Comparison of ENCODE assay signal across 9 cellular contexts in genomic region chr5:40406426-40407211, GRCh38.
DNase-seq lines count a peak whose midpoint lies in the region; ATAC-seq and TF ChIP-seq lines count a peak whose summit lies in the region.
"Had no signal": no experiment of that assay in that cellular context is flagged by ENCODE, and none has a peak within 500 bp of the region (broad histone marks: within the 10 kb centered on the region; RNA-seq: fewer than 3 reads in every experiment).

No MANE protein-coding gene starts in this region.

- intact Hi-C loops in breast epithelium (cut with DNase I; ENCODE audit: low total_unique reads): no loop called here
- intact Hi-C loops in sigmoid colon (cut with DNase I): no loop called here

- ATAC-seq in GM19395 (IDR thresholded peaks at IDR 0.05; ENCODE audit: unreplicated experiment): peak; percentile 42
- no peak for ATAC-seq in GM18511 (IDR thresholded peaks at IDR 0.05; ENCODE audit: unreplicated experiment)

- no peak for TF ChIP-seq EP300 in sigmoid colon (IDR thresholded peaks at IDR 0.05)

- H3K36me3 ChIP-seq in KOPT-K1 (ENCODE audit: insufficient read depth, low read length) (no peaks in the 10 kb centered on the region), breast epithelium (no peaks in the 10 kb centered on the region), sigmoid colon (no peaks in the 10 kb centered on the region)
- H3K36me3 ChIP-seq: SJSA1 had no signal

- TF ChIP-seq POLR2A in breast epithelium (IDR thresholded peaks at IDR 0.05): no peak
- no peak for TF ChIP-seq POLR2A in sigmoid colon (IDR thresholded peaks at IDR 0.05)

- H3K9me3 ChIP-seq in KOPT-K1 (ENCODE audit: insufficient read depth, low read length, poor library complexity, severe bottlenecking) (peaks cover under 1% of the 10 kb centered on the region), breast epithelium (no peaks in the 10 kb centered on the region), sigmoid colon (no peaks in the 10 kb centered on the region)
- H3K9me3 ChIP-seq: SJSA1 had no signal

- TF ChIP-seq CTCF in breast epithelium (IDR thresholded peaks at IDR 0.05) (no peak), sigmoid colon (IDR thresholded peaks at IDR 0.05) (no peak)

- H3K4me3 ChIP-seq in breast epithelium (no peak overlapping the region), sigmoid colon (no peak overlapping the region)
- H3K4me3 ChIP-seq: SJSA1 had no signal

- H3K27me3 ChIP-seq in breast epithelium (no peaks in the 10 kb centered on the region), sigmoid colon (no peaks in the 10 kb centered on the region)
- H3K27me3 ChIP-seq: SJSA1 had no signal

- WGBS in sigmoid colon, 2 donors: 45 to 67% methylated on average over 8 of the region's 8 CpGs

- DNase-seq in breast epithelium (ENCODE audit: low spot score in 2 of 2): no peak
- no peak for DNase-seq in sigmoid colon
- no peak for DNase-seq in activated CD8-positive, alpha-beta memory T cell treated with anti-CD3 and anti-CD28 coated beads, Interleukin-2, amount 50 U/mL, for 4 hours
- no peak for DNase-seq in T1000 (lab: John Stamatoyannopoulos, UW)
- DNase-seq in NCI-H2029 treated with DMSO at 0.1 percent for 48 hours (lab: John Stamatoyannopoulos, UW): no peak

- H3K27ac ChIP-seq in KOPT-K1 (ENCODE audit: low read depth, low read length, poor library complexity, severe bottlenecking): peak overlapping the region; percentile 85
- peak overlapping the region; percentile 1 to 53 for H3K27ac ChIP-seq in breast epithelium
- peak overlapping the region; percentile 10 to 41 (median 32) for H3K27ac ChIP-seq in sigmoid colon
- H3K27ac ChIP-seq: SJSA1 had no signal

- peaks cover 0 to 5% of the 10 kb centered on the region in 2 donors for H3K4me1 ChIP-seq in breast epithelium
- peaks cover 0 to 36% (median 18%) of the 10 kb centered on the region in 4 donors for H3K4me1 ChIP-seq in sigmoid colon

Comparison
In these comparisons a context has a peak if more than half of its experiments do, and no peak if none do; other contexts are left out.
1. H3K27ac ChIP-seq: peak in every context shown above with its lines; median percentile 85 in KOPT-K1; 32 in sigmoid colon; 27 in breast epithelium.